Comparison of ENCODE assay signal across 19 cellular contexts in genomic region chr9:118896356-118897000, GRCh38.
DNase-seq lines count a peak whose midpoint lies in the region; FAIRE-seq and TF ChIP-seq lines count a peak whose summit lies in the region.
"Had no signal": no experiment of that assay in that cellular context is flagged by ENCODE, and none has a peak within 500 bp of the region (broad histone marks: within the 10 kb centered on the region; RNA-seq: fewer than 3 reads in every experiment).

No MANE protein-coding gene starts in this region.

- no peak overlapping the region for H3K4me2 ChIP-seq in neural progenitor cell

- H3K4me1 Mint-ChIP-seq in neural progenitor cell, result peaks cover 17% of the 10 kb centered on the region
- H3K4me1 Mint-ChIP-seq: nephron, T-cell had no signal

- no peaks in the 10 kb centered on the region for H3K9me3 ChIP-seq in uterus
- no peaks in the 10 kb centered on the region for H3K9me3 ChIP-seq in neural progenitor cell (ENCODE audit: low read depth)
- H3K9me3 ChIP-seq: BE2C, lower lobe of right lung, sigmoid colon, vagina had no signal

- H3K79me2 ChIP-seq in neural progenitor cell (ENCODE audit: low read depth), result no peaks in the 10 kb centered on the region

- intact Hi-C loops in uterus (cut with DNase I; ENCODE audit: low total_unique reads), result no loop called here

- H3K36me3 ChIP-seq in uterus (no peaks in the 10 kb centered on the region), neural progenitor cell (no peaks in the 10 kb centered on the region)
- H3K36me3 ChIP-seq: BE2C, lower lobe of right lung, sigmoid colon, vagina had no signal

- no peak overlapping the region for H3K4me3 Mint-ChIP-seq in neural progenitor cell
- H3K4me3 Mint-ChIP-seq: activated T-cell treated with anti-CD3 and anti-CD28 coated beads, Interleukin-2, amount 50 U/mL, for 72 hours; nephron; T-cell had no signal

- H4K20me1 ChIP-seq in neural progenitor cell (ENCODE audit: low read depth), result no peaks in the 10 kb centered on the region

- no peaks in the 10 kb centered on the region for H3K9me3 Mint-ChIP-seq in neural progenitor cell
- H3K9me3 Mint-ChIP-seq: nephron had no signal

- H2AFZ ChIP-seq in neural progenitor cell (replicated peaks), result no peak overlapping the region

- TF ChIP-seq CTCF in uterus (IDR thresholded peaks at IDR 0.05) (no peak), neural progenitor cell (IDR thresholded peaks at IDR 0.05) (no peak)

- H3K4me1 ChIP-seq in uterus (no peaks in the 10 kb centered on the region), neural progenitor cell (peaks cover under 1% of the 10 kb centered on the region)
- H3K4me1 ChIP-seq: BE2C, lower lobe of right lung, sigmoid colon, vagina had no signal

- H3F3A ChIP-seq in neural progenitor cell (ENCODE audit: low read depth), result no peaks in the 10 kb centered on the region

- peaks cover 3% of the 10 kb centered on the region for H3K27me3 Mint-ChIP-seq in neural progenitor cell (ENCODE audit: insufficient read depth, low read depth)
- H3K27me3 Mint-ChIP-seq: T-cell had no signal

- H3K9ac ChIP-seq in neural progenitor cell, result no peak overlapping the region

- DNase-seq in DMS153 treated with DMSO at 0.1 percent for 48 hours (lab: John Stamatoyannopoulos, UW; ENCODE audit: unreplicated experiment) (peak; percentile 29), NCI-H1092 treated with DMSO at 0.1 percent for 48 hours (lab: John Stamatoyannopoulos, UW) (peak; percentile 95), NCI-H446 (lab: John Stamatoyannopoulos, UW) (peak; percentile 16 to 78), frontal cortex (ENCODE audit: low spot score in 2 of 2) (peak in 1 of 2 donors; percentile 11), uterus (no peak), neural progenitor cell (ENCODE audit: low spot score) (no peak)
- DNase-seq in NK-92 treated with Interleukin-12 subunit alpha and Interleukin-12 subunit beta, amount 100 ng/mL, for 24 hours (lab: John Stamatoyannopoulos, UW), result no peak
- no peak for DNase-seq in activated effector memory CD4-positive, alpha-beta T cell treated with anti-CD3 and anti-CD28 coated beads, Interleukin-2, amount 50 U/mL, for 16 hours
- DNase-seq: activated T-cell treated with anti-CD3 and anti-CD28 coated beads, Interleukin-2, amount 50 U/mL, for 72 hours; amniotic stem cell; BE2C; cortex of kidney; lower lobe of right lung; sigmoid colon; stimulated activated naive CD4-positive, alpha-beta T cell; T-cell had no signal

- H3K36me3 Mint-ChIP-seq in neural progenitor cell, result no peaks in the 10 kb centered on the region
- H3K36me3 Mint-ChIP-seq: T-cell had no signal

- peak; percentile 99 for FAIRE-seq in frontal cortex (lab: Jason Lieb, UNC)
- FAIRE-seq: GM18507 had no signal

- no peak overlapping the region for H3K27ac Mint-ChIP-seq in neural progenitor cell
- H3K27ac Mint-ChIP-seq: activated T-cell treated with anti-CD3 and anti-CD28 coated beads, Interleukin-2, amount 50 U/mL, for 72 hours; nephron had no signal

- TF ChIP-seq POLR2A in uterus (IDR thresholded peaks at IDR 0.05), result no peak

- no peak overlapping the region for H3K27ac ChIP-seq in uterus
- H3K27ac ChIP-seq in neural progenitor cell, result no peak overlapping the region
- H3K27ac ChIP-seq: lower lobe of right lung, sigmoid colon, vagina had no signal

- H3K27me3 ChIP-seq in uterus (no peaks in the 10 kb centered on the region), neural progenitor cell (no peaks in the 10 kb centered on the region)
- H3K27me3 ChIP-seq: BE2C, sigmoid colon, vagina had no signal

- no peak overlapping the region for H3K4me3 ChIP-seq in uterus
- H3K4me3 ChIP-seq in neural progenitor cell, result no peak overlapping the region
- H3K4me3 ChIP-seq: lower lobe of right lung, sigmoid colon, vagina had no signal

Comparison
In these comparisons a context has a peak if more than half of its experiments do, and no peak if none do; other contexts are left out.
1. DNase-seq: peak in DMS153 treated with DMSO at 0.1 percent for 48 hours (single experiment), NCI-H1092 treated with DMSO at 0.1 percent for 48 hours (single experiment) and NCI-H446 (2 of 2); none in NK-92 treated with Interleukin-12 subunit alpha and Interleukin-12 subunit beta, amount 100 ng/mL, for 24 hours (single experiment), activated effector memory CD4-positive, alpha-beta T cell treated with anti-CD3 and anti-CD28 coated beads, Interleukin-2, amount 50 U/mL, for 16 hours (single experiment), uterus (0 of 2) and neural progenitor cell (single experiment).